ENCODE assay signal across 23 cellular contexts in the genomic region with DNA sequence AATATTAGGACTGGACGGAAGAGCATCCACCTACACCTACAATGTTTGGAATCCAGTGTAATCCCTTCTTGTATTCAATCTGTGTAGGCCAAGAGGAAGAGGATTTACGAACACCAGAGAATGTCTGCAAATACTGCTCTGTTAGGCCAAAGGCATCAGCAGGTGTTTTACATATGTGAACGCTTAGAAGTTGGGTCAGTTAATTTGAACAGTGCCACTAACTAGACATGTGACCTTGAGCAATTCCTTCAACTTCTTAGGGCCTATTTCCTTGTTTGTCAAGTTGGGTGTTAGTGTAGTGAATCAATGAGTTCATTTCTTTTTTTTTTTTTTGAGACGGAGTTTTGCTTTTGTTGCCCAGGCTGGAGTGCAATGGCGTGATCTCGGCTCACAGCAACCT. TPM values are rescaled to one million over a fixed set of nuclear protein-coding genes. Genes with fewer than 3 reads are reported as not detected.
DNase-seq lines count a peak whose midpoint lies in the region; ATAC-seq, FAIRE-seq and TF ChIP-seq lines count a peak whose summit lies in the region.
"Had no signal": no experiment of that assay in that cellular context is flagged by ENCODE, and none has a peak within 500 bp of the region (broad histone marks: within the 10 kb centered on the region; RNA-seq: fewer than 3 reads in every experiment).

No MANE protein-coding gene starts in this region.

- 0 out of 2 replicates have a peak overlapping the region, but pooled peaks have one; percentile 3 for H3K14ac ChIP-seq in IMR-90 (replicated peaks; ENCODE audit: low read depth, low read length)

- in situ Hi-C loops in IMR-90 (cut with MboI; ENCODE audit: low sequenced_read_pairs), result no loop called here

- no peak overlapping the region for H2BK20ac ChIP-seq in IMR-90 (ENCODE audit: low read depth, low read length)

- BruUV-seq in IMR-90 (replicated peaks; lab: Mats Ljungman, UMichigan), result no TSS peak

- TF ChIP-seq CTCF in IMR-90 (conservative IDR thresholded peaks at IDR 0.05; ENCODE audit: low read depth, low read length), result no peak
- TF ChIP-seq CTCF in hepatocyte (IDR thresholded peaks at IDR 0.05; ENCODE audit: poor library complexity), result no peak
- TF ChIP-seq CTCF in pancreas (IDR thresholded peaks at IDR 0.05), result no peak

- H3K4me2 ChIP-seq in IMR-90 (ENCODE audit: low read depth, low read length), result no peak overlapping the region
- H3K4me2 ChIP-seq in hepatocyte, result no peak overlapping the region

- H3K4me3 ChIP-seq in IMR-90 (ENCODE audit: insufficient read depth, low read depth, low read length), result no peak overlapping the region
- H3K4me3 ChIP-seq in hepatocyte, result no peak overlapping the region
- no peak overlapping the region for H3K4me3 ChIP-seq in pancreas

- no peak for TF ChIP-seq POLR2A in IMR-90 (IDR thresholded peaks at IDR 0.05; ENCODE audit: low read depth, low read length)

- TF ChIP-seq RAD21 in IMR-90 (IDR thresholded peaks at IDR 0.05; ENCODE audit: low read length), result no peak

- H4K8ac ChIP-seq in IMR-90 (ENCODE audit: low read depth in 2 of 2, low read length in 2 of 2), result no peak overlapping the region

- no peak overlapping the region for H2AFZ ChIP-seq in IMR-90 (replicated peaks; ENCODE audit: low read length, poor library complexity)
- no peak overlapping the region for H2AFZ ChIP-seq in hepatocyte

- no peak overlapping the region for H3K23ac ChIP-seq in IMR-90 (ENCODE audit: low read depth, low read length)

- H3K9me1 ChIP-seq in IMR-90 (ENCODE audit: insufficient read depth, low read length), result peaks cover 2% of the 10 kb centered on the region; the same call in 1 of the 2 replicates

- ATAC-seq in IMR-90 (ENCODE audit: low read depth) (no peak), pancreas (peak; percentile 88 to 98 (median 95)), HG02610 (IDR thresholded peaks at IDR 0.05; ENCODE audit: unreplicated experiment) (no peak), left lobe of liver (no peak)
- ATAC-seq: HepG2 had no signal

- no peak overlapping the region for H3K18ac ChIP-seq in IMR-90 (ENCODE audit: low read depth, low read length)

- no peaks in the 10 kb centered on the region for H3K9me2 ChIP-seq in hepatocyte (replicated peaks; ENCODE audit: insufficient read depth)

- dilution Hi-C loops in IMR-90 (cut with HindIII; ENCODE audit: low sequenced_read_pairs, unreplicated experiment), result no loop called here

- H3K27me3 ChIP-seq in IMR-90 (ENCODE audit: control insufficient read depth, insufficient read depth, low read length) (no peaks in the 10 kb centered on the region), hepatocyte (no peaks in the 10 kb centered on the region), pancreas (no peaks in the 10 kb centered on the region)
- H3K27me3 ChIP-seq: BE2C had no signal

- no peak for FAIRE-seq in pancreas (lab: Jason Lieb, UNC)
- FAIRE-seq: A204.1, GM12892, GM18507, HepG2 had no signal

- H3K4me1 ChIP-seq in IMR-90 (ENCODE audit: control insufficient read depth, insufficient read depth, low read length) (peaks cover 4% of the 10 kb centered on the region), hepatocyte (ENCODE audit: insufficient read depth) (no peaks in the 10 kb centered on the region), pancreas (peaks cover 0 to 4% (median 0%) of the 10 kb centered on the region in 3 donors)
- H3K4me1 ChIP-seq: BE2C had no signal

- no peak overlapping the region for H3K27ac ChIP-seq in IMR-90 (ENCODE audit: insufficient read depth, low read length)
- peak overlapping the region; percentile 65 for H3K27ac ChIP-seq in hepatocyte
- peak overlapping the region in 2 of 4 donors; percentile 20 to 42 for H3K27ac ChIP-seq in pancreas

- no peak overlapping the region for H2AK9ac ChIP-seq in IMR-90 (replicated peaks; ENCODE audit: low read depth, low read length, poor library complexity)

- no peak overlapping the region for H3K9ac ChIP-seq in IMR-90 (ENCODE audit: low read depth, low read length)

- H4K5ac ChIP-seq in IMR-90 (ENCODE audit: low read depth, low read length), result no peak overlapping the region

- H2AK5ac ChIP-seq in IMR-90 (ENCODE audit: low read depth, low read length), result 0 out of 2 replicates have a peak overlapping the region, but pooled peaks have one; percentile 22

- no peak overlapping the region for H3K4ac ChIP-seq in IMR-90 (ENCODE audit: low read depth, low read length)

- H3K9me3 ChIP-seq in IMR-90 (ENCODE audit: control insufficient read depth, insufficient read depth, low read length), result no peaks in the 10 kb centered on the region
- no peaks in the 10 kb centered on the region for H3K9me3 ChIP-seq in hepatocyte (ENCODE audit: low read depth)
- no peaks in the 10 kb centered on the region for H3K9me3 ChIP-seq in pancreas
- H3K9me3 ChIP-seq: BE2C had no signal

- no peaks in the 10 kb centered on the region for H3K79me1 ChIP-seq in IMR-90 (ENCODE audit: low read depth in 1 of 2, low read length in 2 of 2)

- CTCF ChIA-PET in IMR-90 (lab: Yijun Ruan, JAX), result interaction anchor here (0.6 kb wide), 1 partner anchor 38 kb away, joined by 4 read pairs; no protein-coding TSS in a partner anchor

- no peak overlapping the region for H4K91ac ChIP-seq in IMR-90 (ENCODE audit: insufficient read depth, low read depth, low read length)

- H2BK5ac ChIP-seq in IMR-90 (ENCODE audit: low read depth, low read length, poor library complexity, severe bottlenecking), result no peak overlapping the region

- H3K36me3 ChIP-seq in IMR-90 (ENCODE audit: control insufficient read depth, insufficient read depth, low read length) (no peaks in the 10 kb centered on the region; the same call in 1 of the 2 replicates), hepatocyte (replicated peaks; ENCODE audit: insufficient read depth, low read depth) (no peaks in the 10 kb centered on the region), pancreas (no peaks in the 10 kb centered on the region)
- H3K36me3 ChIP-seq: BE2C had no signal

- POLR2A ChIA-PET in IMR-90 (lab: Charles Lee; ENCODE audit: unreplicated experiment), result interaction anchor here (0.7 kb wide), 1 partner anchor 42 kb away, joined by 7 read pairs; no protein-coding TSS in a partner anchor

- no peak for DNase-seq in IMR-90
- peak; percentile 35 for DNase-seq in hepatocyte (ENCODE audit: low spot score)
- peak in 1 of 6 donors; percentile 6 for DNase-seq in pancreas
- no peak for DNase-seq in NCI-H187 (lab: John Stamatoyannopoulos, UW)
- no peak for DNase-seq in left lobe of liver (ENCODE audit: low spot score)
- no peak for DNase-seq in NCI-H446 (lab: John Stamatoyannopoulos, UW)
- DNase-seq: ACHN; BE2C; C1 segment of cervical spinal cord; CD4-positive, CD25-positive, alpha-beta regulatory T cell; CD8-positive, alpha-beta memory T cell; COR-L47; DMS153; DMS79; GDM1; GOT3; H9; KG1 had no signal

- H2BK15ac ChIP-seq in IMR-90 (ENCODE audit: low read depth, low read length), result no peak overlapping the region

- H3K56ac ChIP-seq in IMR-90 (ENCODE audit: extremely low read depth, insufficient read depth, low read length), result no peak overlapping the region

- intact Hi-C loops in IMR-90 (cut with micrococcal nuclease), result no loop called here
- intact Hi-C loops in pancreas (cut with DNase I), result loop anchor here in 1 of 3 donors (5.0 kb wide), 1 partner anchor 57 kb away; no protein-coding TSS in a partner anchor

- H3K79me2 ChIP-seq in hepatocyte, result no peaks in the 10 kb centered on the region

- H4K20me1 ChIP-seq in IMR-90 (ENCODE audit: insufficient read depth, low read length) (no peaks in the 10 kb centered on the region), hepatocyte (ENCODE audit: insufficient read depth, poor library complexity, severe bottlenecking) (no peaks in the 10 kb centered on the region)

- H2BK120ac ChIP-seq in IMR-90 (ENCODE audit: low read depth, low read length), result peak overlapping the region; percentile 24; the same call in 1 of the 2 replicates

- WGBS in IMR-90 (ENCODE audit: extremely low coverage in 2 of 2, insufficient read length in 1 of 2), 2 experiments, result no CpG with 5 or more reads among the region's 6 CpGs
- WGBS in hepatocyte (ENCODE audit: low lambda C conversion rate, missing lambda C conversion rate), result 73% methylated on average over 6 of the region's 6 CpGs
- 46 to 49% methylated on average over 6 of the region's 6 CpGs for WGBS in pancreas, 2 donors

TF ChIP-seq in IMR-90, 13 proteins besides CTCF, POLR2A, EP300 and RAD21 (continues in another document):
- no peak for TF ChIP-seq CHD1 (IDR thresholded peaks at IDR 0.05; ENCODE audit: low read depth, low read length)
- no peak for TF ChIP-seq MXI1 (IDR thresholded peaks at IDR 0.05; ENCODE audit: borderline replicate concordance, low read depth, low read length)
- TF ChIP-seq FOS (IDR thresholded peaks at IDR 0.05; ENCODE audit: low read depth, low read length), result no peak
- TF ChIP-seq, protein P1, sequence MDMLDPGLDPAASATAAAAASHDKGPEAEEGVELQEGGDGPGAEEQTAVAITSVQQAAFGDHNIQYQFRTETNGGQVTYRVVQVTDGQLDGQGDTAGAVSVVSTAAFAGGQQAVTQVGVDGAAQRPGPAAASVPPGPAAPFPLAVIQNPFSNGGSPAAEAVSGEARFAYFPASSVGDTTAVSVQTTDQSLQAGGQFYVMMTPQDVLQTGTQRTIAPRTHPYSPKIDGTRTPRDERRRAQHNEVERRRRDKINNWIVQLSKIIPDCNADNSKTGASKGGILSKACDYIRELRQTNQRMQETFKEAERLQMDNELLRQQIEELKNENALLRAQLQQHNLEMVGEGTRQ (IDR thresholded peaks at IDR 0.05; ENCODE audit: low read depth, low read length), result no peak
- TF ChIP-seq MAFK (IDR thresholded peaks at IDR 0.05; ENCODE audit: low read depth, low read length), result no peak
- no peak for TF ChIP-seq SMC3 (IDR thresholded peaks at IDR 0.05; ENCODE audit: low read depth, low read length)
- TF ChIP-seq, protein P2, sequence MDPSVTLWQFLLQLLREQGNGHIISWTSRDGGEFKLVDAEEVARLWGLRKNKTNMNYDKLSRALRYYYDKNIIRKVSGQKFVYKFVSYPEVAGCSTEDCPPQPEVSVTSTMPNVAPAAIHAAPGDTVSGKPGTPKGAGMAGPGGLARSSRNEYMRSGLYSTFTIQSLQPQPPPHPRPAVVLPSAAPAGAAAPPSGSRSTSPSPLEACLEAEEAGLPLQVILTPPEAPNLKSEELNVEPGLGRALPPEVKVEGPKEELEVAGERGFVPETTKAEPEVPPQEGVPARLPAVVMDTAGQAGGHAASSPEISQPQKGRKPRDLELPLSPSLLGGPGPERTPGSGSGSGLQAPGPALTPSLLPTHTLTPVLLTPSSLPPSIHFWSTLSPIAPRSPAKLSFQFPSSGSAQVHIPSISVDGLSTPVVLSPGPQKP (IDR thresholded peaks at IDR 0.05; ENCODE audit: borderline replicate concordance, low read depth, low read length), result no peak
- no peak for TF ChIP-seq CEBPB (IDR thresholded peaks at IDR 0.05; ENCODE audit: low read depth, low read length)
- no peak for TF ChIP-seq NFE2L2 (IDR thresholded peaks at IDR 0.05; ENCODE audit: low read depth, low read length)

RNA-seq across cellular contexts. Expression of a gene that starts 35.4 kb away (rescaled TPM):
- total RNA-seq in IMR-90 (2012; rRNA removed), result 12.5 and 13.1 TPM in 2 replicates
- 7.8 and 8.1 TPM in 2 replicates for polyA plus RNA-seq in IMR-90 (2012; rRNA removed)
- polyA plus RNA-seq in IMR-90 (2012; cell fraction: cytosol; rRNA removed), result 2.5 and 4.1 TPM in 2 replicates
- polyA plus RNA-seq in IMR-90 (2012; cell fraction: nucleus; rRNA removed; ENCODE audit: low replicate concordance), result 4.3 and 6.7 TPM in 2 replicates
- not detected in 2 replicates for total RNA-seq in hepatocyte
- polyA plus RNA-seq in hepatocyte, result not detected in 2 replicates
- total RNA-seq in pancreas, result under 1 TPM; 0.16 to 0.83 (median 0.41) TPM
- polyA plus RNA-seq in pancreas, result under 1 TPM; 0.16 to 0.19 TPM
- total RNA-seq in left lobe of liver, result not detected
- total RNA-seq: CD4-positive, CD25-positive, alpha-beta regulatory T cell; CD8-positive, alpha-beta memory T cell; H9; HepG2 had no signal
- polyA plus RNA-seq: CD4-positive, CD25-positive, alpha-beta regulatory T cell; CD8-positive, alpha-beta memory T cell; HepG2 had no signal

Comparison
In these comparisons a context has a peak if more than half of its experiments do, and no peak if none do; other contexts are left out.
1. ATAC-seq: peak in pancreas (4 of 4); none in IMR-90 (single experiment), HG02610 (single experiment) and left lobe of liver (single experiment).